Comparison of ENCODE assay signal across 9 cellular contexts in the genomic region with DNA sequence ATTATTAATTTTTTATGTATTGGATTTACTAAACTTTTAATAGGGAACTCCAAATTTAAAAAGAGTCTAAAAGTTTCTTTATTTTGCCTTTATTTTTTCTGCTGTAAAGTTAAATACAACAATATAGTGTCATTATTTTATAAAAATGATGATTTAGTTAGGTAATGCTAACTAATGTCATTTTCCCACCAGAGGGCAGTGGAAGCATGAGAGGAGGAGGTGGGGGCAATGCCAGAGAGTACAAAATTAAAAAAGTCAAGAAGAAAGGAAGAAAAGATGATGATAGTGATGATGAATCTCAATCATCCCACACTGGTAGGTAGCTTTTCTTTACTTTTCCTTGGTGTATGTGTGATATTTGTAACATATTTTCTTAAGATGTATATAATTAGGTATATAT. TPM values are rescaled to one million over a fixed set of nuclear protein-coding genes. Genes with fewer than 3 reads are reported as not detected.
DNase-seq lines count a peak whose midpoint lies in the region; ATAC-seq and TF ChIP-seq lines count a peak whose summit lies in the region.
"Had no signal": no experiment of that assay in that cellular context is flagged by ENCODE, and none has a peak within 500 bp of the region (broad histone marks: within the 10 kb centered on the region; RNA-seq: fewer than 3 reads in every experiment).

No MANE protein-coding gene starts in this region.

- no peak for ATAC-seq in CD8-positive, alpha-beta T cell
- peak; percentile 57 for ATAC-seq in GM21576 (IDR thresholded peaks at IDR 0.05; ENCODE audit: unreplicated experiment)

- CTCF ChIA-PET in CD8-positive, alpha-beta T cell (lab: Charles Lee), result no interaction called here

- no peak overlapping the region for H3K4me3 Mint-ChIP-seq in CD8-positive, alpha-beta T cell

- no peaks in the 10 kb centered on the region for H3K4me1 Mint-ChIP-seq in CD8-positive, alpha-beta T cell (ENCODE audit: low read depth)

- intact Hi-C loops in CD8-positive, alpha-beta T cell (cut with DNase I, micrococcal nuclease), result loop anchor here (2.0 to 5.0 kb wide), 2 partner anchors 355 to 516 kb away; a partner anchor contains a TSS

- peaks cover 47% of the 10 kb centered on the region for H3K36me3 ChIP-seq in CD8-positive, alpha-beta T cell (ENCODE audit: insufficient read depth, low read length)

- H3K4me1 ChIP-seq in CD8-positive, alpha-beta T cell (ENCODE audit: insufficient read depth, low read length), result no peaks in the 10 kb centered on the region

- H3K36me3 Mint-ChIP-seq in CD8-positive, alpha-beta T cell, result peaks cover 64% of the 10 kb centered on the region

- H3K4me3 ChIP-seq in CD8-positive, alpha-beta T cell (ENCODE audit: low read depth, low read length), result no peak overlapping the region
- H3K4me3 ChIP-seq in foreskin fibroblast (ENCODE audit: low read depth in 1 of 2, low read length in 2 of 2), result no peak overlapping the region

- TF ChIP-seq CTCF in CD8-positive, alpha-beta T cell (IDR thresholded peaks at IDR 0.05), result peak; percentile 58
- TF ChIP-seq CTCF in foreskin fibroblast (IDR thresholded peaks at IDR 0.05; ENCODE audit: low read depth, low read length), result peak; percentile 27

- POLR2A ChIA-PET in CD8-positive, alpha-beta T cell (lab: Charles Lee), result no interaction called here

- no peak overlapping the region for H3K27ac ChIP-seq in CD8-positive, alpha-beta T cell (ENCODE audit: low read depth, low read length)

- no peaks in the 10 kb centered on the region for H3K9me3 Mint-ChIP-seq in CD8-positive, alpha-beta T cell

- no peak overlapping the region for H3K27ac Mint-ChIP-seq in CD8-positive, alpha-beta T cell

- no peaks in the 10 kb centered on the region for H3K27me3 ChIP-seq in CD8-positive, alpha-beta T cell (ENCODE audit: insufficient read depth, low read length)

- H3K9me3 ChIP-seq in CD8-positive, alpha-beta T cell (ENCODE audit: low read length), result no peaks in the 10 kb centered on the region

- DNase-seq in CD8-positive, alpha-beta T cell, result no peak
- peak; percentile 16 to 18 for DNase-seq in NCI-H524 (lab: John Stamatoyannopoulos, UW)
- DNase-seq in foreskin fibroblast, result peak in 1 of 2 donors; percentile 19
- no peak for DNase-seq in NCI-H226
- no peak for DNase-seq in activated naive CD4-positive, alpha-beta T cell treated with Interleukin-2 at 50 U/mL for 16 hours
- no peak for DNase-seq in COR-L47 (lab: John Stamatoyannopoulos, UW)
- no peak for DNase-seq in glomerular visceral epithelial cell (ENCODE audit: extremely low spot score)

- no peaks in the 10 kb centered on the region for H3K27me3 Mint-ChIP-seq in CD8-positive, alpha-beta T cell (ENCODE audit: low read depth)

RNA-seq across cellular contexts. Expression of a gene that starts 20.2 kb away (rescaled TPM):
- not detected for total RNA-seq in CD8-positive, alpha-beta T cell
- total RNA-seq: renal cortical epithelial cell had no signal

RNA-seq across cellular contexts. Expression of a gene that starts 21.1 kb away (rescaled TPM):
- 10 to 100 TPM; 18.0 to 20.3 TPM for total RNA-seq in CD8-positive, alpha-beta T cell

Comparison
In these comparisons a context has a peak if more than half of its experiments do, and no peak if none do; other contexts are left out.
1. DNase-seq: peak in NCI-H524 (2 of 2); none in CD8-positive, alpha-beta T cell (0 of 7), NCI-H226 (single experiment), activated naive CD4-positive, alpha-beta T cell treated with Interleukin-2 at 50 U/mL for 16 hours (single experiment), COR-L47 (single experiment) and glomerular visceral epithelial cell (single experiment).